In the genomic region with DNA sequence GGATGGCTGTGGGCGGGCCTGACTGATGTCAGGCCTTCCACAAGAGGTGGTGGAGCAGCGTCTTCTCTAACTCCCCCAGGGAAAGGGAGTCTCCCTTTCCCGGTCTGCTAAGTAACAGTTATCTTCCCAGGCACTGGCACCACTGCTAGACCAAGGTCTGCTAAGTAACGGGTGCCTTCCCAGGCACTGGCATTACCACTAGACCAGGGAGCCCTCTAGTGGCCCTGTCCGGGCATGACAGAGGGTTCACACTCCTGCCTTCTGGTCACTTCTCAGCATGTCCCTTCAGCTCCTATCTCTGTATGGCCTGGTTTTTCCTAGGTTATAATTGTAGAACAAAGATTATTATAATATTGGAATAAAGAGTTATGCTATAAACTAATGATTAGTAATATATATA, we compare ENCODE assay signal across 6 cellular contexts. TPM values are rescaled to one million over a fixed set of nuclear protein-coding genes. Genes with fewer than 3 reads are reported as not detected.
DNase-seq lines count a peak whose midpoint lies in the region; ATAC-seq and TF ChIP-seq lines count a peak whose summit lies in the region.
"Not testable (repeated sequence)": the region's sequence is repeated elsewhere in the genome, so short reads cannot be mapped to it uniquely, and the experiment has no call there.

No MANE protein-coding gene starts in this region.

- not testable (repeated sequence) for H3K4me2 ChIP-seq in DND-41 (ENCODE audit: insufficient read depth, low read length)

- DNase-seq in DND-41 (peak; percentile 83), OCI-M2 (lab: John Stamatoyannopoulos, UW; ENCODE audit: unreplicated experiment) (peak; percentile 50), left cardiac atrium (peak; percentile 84)
- DNase-seq in activated effector memory CD4-positive, alpha-beta T cell treated with anti-CD3 and anti-CD28 coated beads, Interleukin-2, amount 50 U/mL, for 16 hours: peak; percentile 94
- peak; percentile 80 to 83 for DNase-seq in stimulated activated CD4-positive, alpha-beta T cell treated with anti-CD3 and anti-CD28 coated beads, Interleukin-4, amount 100 ng/mL, for 48 hours (ENCODE audit: low read depth in 2 of 2)

- H3K27me3 ChIP-seq in DND-41 (ENCODE audit: insufficient read depth, low read length, poor library complexity): not testable (repeated sequence)

- TF ChIP-seq CTCF in DND-41 (IDR thresholded peaks at IDR 0.05; ENCODE audit: borderline replicate concordance, extremely low read depth, low read length, poor library complexity, severe bottlenecking): peak; percentile 58

- H3K36me3 ChIP-seq in DND-41 (ENCODE audit: insufficient read depth, low read length): peaks cover 30% of the 10 kb centered on the region

- intact Hi-C loops in left cardiac atrium (cut with DNase I): loop anchor here in 1 of 2 donors (10.0 kb wide), 1 partner anchor 83 kb away; no protein-coding TSS in a partner anchor

- not testable (repeated sequence) for H4K20me1 ChIP-seq in DND-41 (ENCODE audit: insufficient read depth, low read length)

- not testable (repeated sequence) for H2AFZ ChIP-seq in DND-41 (ENCODE audit: low read depth, low read length)

- not testable (repeated sequence) for H3K9ac ChIP-seq in DND-41 (ENCODE audit: low read depth, low read length)

- H3K27ac ChIP-seq in DND-41 (ENCODE audit: low read length): not testable (repeated sequence)

- not testable (repeated sequence) for H3K79me2 ChIP-seq in DND-41 (ENCODE audit: insufficient read depth, low read length)

- H3K4me3 ChIP-seq in DND-41 (ENCODE audit: low read depth in 1 of 2, low read length in 2 of 2): not testable (repeated sequence)

- H3K4me1 ChIP-seq in DND-41 (ENCODE audit: insufficient read depth, low read length): peaks cover 25% of the 10 kb centered on the region

- not testable (repeated sequence) for H3K9me3 ChIP-seq in DND-41 (ENCODE audit: insufficient read depth, low read length, severe bottlenecking)

- ATAC-seq in DND-41 (ENCODE audit: insufficient read depth, low read depth) (peak; percentile 23; the same call in 2 of the 3 replicates), HG03108 (IDR thresholded peaks at IDR 0.05; ENCODE audit: unreplicated experiment) (peak; percentile 11), left cardiac atrium (peak; percentile 36 to 53)

RNA-seq across cellular contexts. Expression of a gene that starts 1.8 kb away (rescaled TPM):
- under 1 TPM in 1 of 2 donors, not detected in 1; 0.94 TPM for total RNA-seq in left cardiac atrium

RNA-seq across cellular contexts. Expression of a gene that starts 40.2 kb away (rescaled TPM):
- under 1 TPM in 1 of 2 donors, not detected in 1; 0.68 TPM for total RNA-seq in left cardiac atrium

RNA-seq across cellular contexts. Expression of a gene that starts 40.8 kb away (rescaled TPM):
- total RNA-seq in left cardiac atrium: under 1 TPM; 0.58 to 0.85 TPM

RNA-seq across cellular contexts. Expression of a gene that starts 49.5 kb away (rescaled TPM):
- total RNA-seq in left cardiac atrium: 1 to 10 TPM; 2.2 to 3.4 TPM

RNA-seq across cellular contexts. Expression of a gene that starts 59.4 kb away (rescaled TPM):
- total RNA-seq in left cardiac atrium: 10 to 100 TPM in 1 of 2 donors, 1 to 10 TPM in 1; 8.3 to 12.2 TPM
